6 cellular contexts compared by ENCODE assay signal in the genomic region with DNA sequence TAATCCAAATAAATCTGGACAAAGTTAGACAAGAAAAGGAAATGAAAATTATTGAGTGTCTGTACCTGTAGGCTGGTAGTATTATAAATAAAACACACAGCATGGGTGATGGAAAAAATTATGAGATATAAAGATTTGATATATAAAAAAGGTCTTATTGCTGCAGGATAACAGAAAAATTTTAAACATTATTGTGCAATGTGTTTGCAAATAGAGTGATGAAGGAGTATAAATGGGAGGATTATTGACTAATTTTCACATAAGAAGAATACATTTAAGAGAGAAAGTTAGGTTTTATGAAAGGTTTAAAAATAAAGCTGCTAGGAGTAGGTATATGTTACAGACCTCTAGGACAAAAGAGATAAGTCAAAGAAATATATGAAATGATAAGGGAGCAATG.
"Had no signal": no experiment of that assay in that cellular context is flagged by ENCODE, and none has a peak within 500 bp of the region (broad histone marks: within the 10 kb centered on the region; RNA-seq: fewer than 3 reads in every experiment).

No MANE protein-coding gene starts in this region.

- ATAC-seq: GM23338 had no signal

- DNase-seq: H9, HCEC 1CT, Karpas-422, KG1 had no signal

- H3K27ac ChIP-seq: HL-60 had no signal

- H3K4me3 ChIP-seq: GM23338 had no signal

- H2AFZ ChIP-seq: GM23338 had no signal

- H3K4me2 ChIP-seq: GM23338 had no signal
